In the genomic region with DNA sequence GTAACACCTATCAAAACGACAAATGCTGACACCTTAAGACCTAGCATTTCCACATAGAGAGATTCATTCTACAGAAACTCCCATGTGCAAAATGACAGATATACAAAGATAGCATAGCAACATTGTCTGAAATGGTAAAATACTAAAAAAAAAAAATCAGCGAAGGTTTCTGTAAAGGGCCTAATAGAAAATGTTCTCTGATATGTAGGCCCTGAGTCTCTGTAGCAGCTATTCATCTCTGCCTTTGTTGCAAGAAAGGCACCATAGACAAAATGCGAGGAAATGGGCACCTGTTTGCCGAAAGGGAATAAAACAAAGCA, we compare ENCODE assay signal across 1 cellular context.
TF ChIP-seq lines count a peak whose summit lies in the region.

No MANE protein-coding gene starts in this region.

TF ChIP-seq in H1, 55 proteins besides CTCF, POLR2A, EP300 and RAD21:
- TF ChIP-seq SUZ12 (IDR thresholded peaks at IDR 0.05; ENCODE audit: low read length) (no peak), CHD1 (IDR thresholded peaks at IDR 0.05; ENCODE audit: low read depth, low read length) (no peak), TAF1 (IDR thresholded peaks at IDR 0.05; ENCODE audit: low read depth, low read length) (no peak), SIRT6 (IDR thresholded peaks at IDR 0.05; ENCODE audit: low read length) (no peak), ASH2L (IDR thresholded peaks at IDR 0.05; ENCODE audit: low read length) (no peak), CHD2 (IDR thresholded peaks at IDR 0.05; ENCODE audit: low read length) (no peak), TBP (IDR thresholded peaks at IDR 0.05; ENCODE audit: low read depth, low read length) (no peak), E2F6 (IDR thresholded peaks at IDR 0.05) (no peak), GTF2F1 (IDR thresholded peaks at IDR 0.05; ENCODE audit: borderline replicate concordance, low read depth, low read length) (no peak), TEAD4 (IDR thresholded peaks at IDR 0.05; ENCODE audit: low read depth, low read length) (no peak), BRCA1 (IDR thresholded peaks at IDR 0.05; ENCODE audit: low read depth, low read length) (no peak), SP4 (IDR thresholded peaks at IDR 0.05; ENCODE audit: low read length) (no peak), RFX5 (IDR thresholded peaks at IDR 0.05; ENCODE audit: borderline replicate concordance, low read depth, low read length) (no peak)
